In genomic region chr10:71779641-71780040, GRCh38 we compare ENCODE assay signal across 19 cellular contexts.
"Had no signal": no experiment of that assay in that cellular context is flagged by ENCODE, and none has a peak within 500 bp of the region (broad histone marks: within the 10 kb centered on the region; RNA-seq: fewer than 3 reads in every experiment).

No MANE protein-coding gene starts in this region.

- H3K27ac ChIP-seq: body of pancreas, cardiac muscle cell, neural progenitor cell, prostate gland, tibial artery had no signal

- ATAC-seq: body of pancreas; naive thymus-derived CD8-positive, alpha-beta T cell had no signal

- H3K9me3 Mint-ChIP-seq: dendritic cell treated with granulocyte-macrophage colony-stimulating factor and Interleukin-4, amounts not matched to agents 40 ng/mL and 50 ng/mL, for 4 days; naive thymus-derived CD8-positive, alpha-beta T cell; neural progenitor cell; stimulated activated naive CD8-positive, alpha-beta T cell treated with anti-CD3 and anti-CD28 coated beads, Interleukin-15, Interleukin-2, amounts not matched to agents 100 ng/mL and 50 ng/mL, for 24 hours had no signal

- H3K4me3 Mint-ChIP-seq: activated naive CD4-positive, alpha-beta T cell treated with anti-CD3 and anti-CD28 coated beads for 36 hours; dendritic cell treated with granulocyte-macrophage colony-stimulating factor and Interleukin-4, amounts not matched to agents 40 ng/mL and 50 ng/mL, for 4 days; naive thymus-derived CD8-positive, alpha-beta T cell; neural progenitor cell; stimulated activated naive CD8-positive, alpha-beta T cell treated with anti-CD3 and anti-CD28 coated beads, Interleukin-15, Interleukin-2, amounts not matched to agents 100 ng/mL and 50 ng/mL, for 24 hours had no signal

- H3K27me3 Mint-ChIP-seq: naive thymus-derived CD8-positive, alpha-beta T cell; stimulated activated naive CD8-positive, alpha-beta T cell treated with anti-CD3 and anti-CD28 coated beads, Interleukin-15, Interleukin-2, amounts not matched to agents 100 ng/mL and 50 ng/mL, for 24 hours had no signal

- H3K4me1 ChIP-seq: body of pancreas, neural progenitor cell, prostate gland, tibial artery had no signal

- H3K4me3 ChIP-seq: body of pancreas, cardiac muscle cell, lung, neural progenitor cell, prostate gland, tibial artery had no signal

- H3K27ac Mint-ChIP-seq: activated naive CD4-positive, alpha-beta T cell treated with anti-CD3 and anti-CD28 coated beads for 36 hours; dendritic cell treated with granulocyte-macrophage colony-stimulating factor and Interleukin-4, amounts not matched to agents 40 ng/mL and 50 ng/mL, for 4 days; neural progenitor cell; stimulated activated naive CD8-positive, alpha-beta T cell treated with anti-CD3 and anti-CD28 coated beads, Interleukin-15, Interleukin-2, amounts not matched to agents 100 ng/mL and 50 ng/mL, for 24 hours had no signal

- H3K36me3 Mint-ChIP-seq: naive thymus-derived CD8-positive, alpha-beta T cell; neural progenitor cell had no signal

- H3K27me3 ChIP-seq: body of pancreas, tibial artery had no signal

- H3K36me3 ChIP-seq: cardiac muscle cell, neural progenitor cell, prostate gland, tibial artery had no signal

- DNase-seq: activated CD4-positive, alpha-beta T cell treated with anti-CD3 and anti-CD28 coated beads for 4 hours; activated CD4-positive, CD25-positive, alpha-beta regulatory T cell; activated naive CD4-positive, alpha-beta T cell treated with anti-CD3 and anti-CD28 coated beads for 36 hours; activated T-cell treated with anti-CD3 and anti-CD28 coated beads, Interleukin-2, amount 50 U/mL, for 48 hours; anterior cingulate cortex; body of pancreas; effector CD4-positive, alpha-beta T cell; erythroblast; foreskin fibroblast; naive thymus-derived CD8-positive, alpha-beta T cell; stimulated activated CD4-positive, alpha-beta T cell treated with anti-CD3 and anti-CD28 coated beads, Interleukin-12 subunit alpha, Interleukin-12 subunit beta, amount 100 ng/mL, for 4 hours; stimulated activated CD4-positive, alpha-beta T cell treated with anti-CD3 and anti-CD28 coated beads, Interleukin-4, amount 100 ng/mL, for 4 hours; tibial artery had no signal

- H3K9me3 ChIP-seq: body of pancreas, prostate gland, tibial artery had no signal
